Comparison of ENCODE assay signal across 1 cellular context in genomic region chr19:11234486-11235075, GRCh38.
TF ChIP-seq lines count a peak whose summit lies in the region.

No MANE protein-coding gene starts in this region.

TF ChIP-seq in HEK293, 187 proteins besides CTCF, POLR2A, EP300 and RAD21 (continued from another document):
- TF ChIP-seq ZNF280D (tag by site-specific recombination; IDR thresholded peaks at IDR 0.05): 0 out of 2 replicates have a peak, but pooled peaks have one; percentile 31
- no peak for TF ChIP-seq ZNF596 (tag by site-specific recombination; IDR thresholded peaks at IDR 0.05)
- TF ChIP-seq, protein P1, sequence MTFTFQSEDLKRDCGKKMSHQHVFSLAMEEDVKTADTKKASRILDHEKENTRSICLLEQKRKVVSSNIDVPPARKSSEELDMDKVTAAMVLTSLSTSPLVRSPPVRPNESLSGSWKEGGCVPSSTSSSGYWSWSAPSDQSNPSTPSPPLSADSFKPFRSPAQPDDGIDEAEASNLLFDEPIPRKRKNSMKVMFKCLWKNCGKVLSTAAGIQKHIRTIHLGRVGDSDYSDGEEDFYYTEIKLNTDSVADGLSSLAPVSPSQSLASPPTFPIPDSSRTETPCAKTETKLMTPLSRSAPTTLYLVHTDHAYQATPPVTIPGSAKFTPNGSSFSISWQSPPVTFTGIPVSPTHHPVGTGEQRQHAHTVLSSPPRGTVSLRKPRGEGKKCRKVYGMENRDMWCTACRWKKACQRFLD (tag by site-specific recombination; IDR thresholded peaks at IDR 0.05): no peak
- TF ChIP-seq ZNF561 (tag by site-specific recombination; IDR thresholded peaks at IDR 0.05; ENCODE audit: borderline replicate concordance): no peak
- TF ChIP-seq ZNF138 (tag by site-specific recombination; IDR thresholded peaks at IDR 0.05; ENCODE audit: borderline replicate concordance): no peak
- no peak for TF ChIP-seq ZNF19 (tag by site-specific recombination; IDR thresholded peaks at IDR 0.05; ENCODE audit: low read depth)
- no peak for TF ChIP-seq ZNF707 (tag by site-specific recombination; IDR thresholded peaks at IDR 0.05)
- TF ChIP-seq ZNF26 (tag by site-specific recombination; IDR thresholded peaks at IDR 0.05): no peak
- TF ChIP-seq ZNF585B (tag by site-specific recombination; IDR thresholded peaks at IDR 0.05): no peak
